In the genomic region with DNA sequence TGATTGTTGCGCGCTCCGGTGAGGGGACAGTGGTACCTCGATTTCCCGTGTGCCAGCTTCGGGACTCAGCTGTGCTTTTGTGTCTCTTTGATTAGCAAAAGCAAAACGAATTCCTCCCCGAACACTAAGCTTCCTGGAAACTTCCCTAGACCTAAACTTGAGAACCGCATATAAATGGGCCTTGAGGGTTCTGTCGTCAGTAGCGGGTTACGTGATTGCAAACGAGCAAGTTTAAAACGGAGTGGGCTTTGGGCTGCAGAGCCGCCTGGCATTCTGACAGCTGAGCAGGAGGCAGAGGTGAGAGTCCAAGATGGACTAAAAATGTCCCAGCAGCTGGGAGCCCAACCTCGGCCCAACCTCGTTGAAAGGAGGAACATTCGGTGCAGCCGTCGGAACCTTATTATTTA, we compare ENCODE assay signal across 8 cellular contexts. TPM values are rescaled to one million over a fixed set of nuclear protein-coding genes. Genes with fewer than 3 reads are reported as not detected.
DNase-seq lines count a peak whose midpoint lies in the region; ATAC-seq and TF ChIP-seq lines count a peak whose summit lies in the region.

No MANE protein-coding gene starts in this region.

- H3K4me3 ChIP-seq in fibroblast of lung (replicated peaks in 1 of 4; ENCODE audit: control extremely low read depth in 1 of 4, insufficient read depth in 1 of 4, low read depth in 3 of 4, low read length in 4 of 4) = peak overlapping the region; percentile 57 to 92 (median 78)
- peak overlapping the region; percentile 61 for H3K4me3 ChIP-seq in naive thymus-derived CD4-positive, alpha-beta T cell (ENCODE audit: low read length)

- peak; percentile 2 for ATAC-seq in HG03196 (IDR thresholded peaks at IDR 0.05; ENCODE audit: unreplicated experiment)
- no peak for ATAC-seq in naive thymus-derived CD4-positive, alpha-beta T cell

- DNase-seq in ELR (ENCODE audit: low read depth) (peak; percentile 37), fibroblast of lung (ENCODE audit: low read depth in 2 of 2) (peak; percentile 45 to 59), posterior vena cava (ENCODE audit: low spot score) (no peak), superior temporal gyrus (ENCODE audit: extremely low spot score) (no peak), NCI-H1092 (lab: John Stamatoyannopoulos, UW) (no peak)
- peak; percentile 19 for DNase-seq in activated CD4-positive, alpha-beta T cell treated with anti-CD3 and anti-CD28 coated beads, Interleukin-2, amount 10 ng/mL, durations not matched to agents 7 days and 5 days
- peak in 6 of 9 donors; percentile 33 to 66 (median 47) for DNase-seq in naive thymus-derived CD4-positive, alpha-beta T cell

- H3K9ac ChIP-seq in fibroblast of lung (ENCODE audit: insufficient read depth, low read length) = peak overlapping the region; percentile 91

- POLR2A ChIA-PET in activated CD4-positive, alpha-beta T cell treated with anti-CD3 and anti-CD28 coated beads, Interleukin-2, amount 10 ng/mL, durations not matched to agents 7 days and 5 days (lab: Charles Lee) = interaction anchor here (0.6 kb wide), 1 partner anchor 547 kb away, joined by 14 read pairs; no protein-coding TSS in a partner anchor
- POLR2A ChIA-PET in naive thymus-derived CD4-positive, alpha-beta T cell (lab: Charles Lee) = interaction anchor here (1.0 to 1.7 kb wide), 5 partner anchors 11 to 1224 kb away, joined by 3 to 5 read pairs (median 3); no protein-coding TSS in a partner anchor

- H3K4me3 Mint-ChIP-seq in activated CD4-positive, alpha-beta T cell treated with anti-CD3 and anti-CD28 coated beads, Interleukin-2, amount 10 ng/mL, durations not matched to agents 7 days and 5 days = peak overlapping the region; percentile 91
- H3K4me3 Mint-ChIP-seq in naive thymus-derived CD4-positive, alpha-beta T cell = peak overlapping the region; percentile 80 to 96 (median 92)

- H3K4me1 ChIP-seq in fibroblast of lung (ENCODE audit: control insufficient read depth, extremely low read depth, insufficient read depth, low read length) = peaks cover 4% of the 10 kb centered on the region
- peaks cover 24 to 28% of the 10 kb centered on the region in 2 donors for H3K4me1 ChIP-seq in naive thymus-derived CD4-positive, alpha-beta T cell (ENCODE audit: control insufficient read depth in 2 of 2, insufficient read depth in 2 of 2, low read length in 2 of 2)

- no peaks in the 10 kb centered on the region for H4K20me1 ChIP-seq in fibroblast of lung (ENCODE audit: control insufficient read depth, extremely low read depth, insufficient read depth, low read length)

- H3K4me1 Mint-ChIP-seq in activated CD4-positive, alpha-beta T cell treated with anti-CD3 and anti-CD28 coated beads, Interleukin-2, amount 10 ng/mL, durations not matched to agents 7 days and 5 days = peaks cover 50% of the 10 kb centered on the region
- peaks cover 33 to 68% (median 57%) of the 10 kb centered on the region in 7 donors for H3K4me1 Mint-ChIP-seq in naive thymus-derived CD4-positive, alpha-beta T cell

- H3K9me3 Mint-ChIP-seq in activated CD4-positive, alpha-beta T cell treated with anti-CD3 and anti-CD28 coated beads, Interleukin-2, amount 10 ng/mL, durations not matched to agents 7 days and 5 days = no peaks in the 10 kb centered on the region
- H3K9me3 Mint-ChIP-seq in naive thymus-derived CD4-positive, alpha-beta T cell = no peaks in the 10 kb centered on the region

- peak overlapping the region; percentile 98 for H3K4me2 ChIP-seq in fibroblast of lung (ENCODE audit: extremely low read depth, insufficient read depth, low read length)

- intact Hi-C loops in naive thymus-derived CD4-positive, alpha-beta T cell (cut with micrococcal nuclease) = loop anchor here (1.0 to 10.0 kb wide), 13 partner anchors 35 to 1795 kb away; a partner anchor contains a TSS
- intact Hi-C loops in posterior vena cava (cut with DNase I) = no loop called here

- TF ChIP-seq CTCF in fibroblast of lung (conservative IDR thresholded peaks at IDR 0.05 in 1 of 2, IDR thresholded peaks at IDR 0.05 in 1 of 2; ENCODE audit: low read depth in 1 of 2, low read length in 2 of 2) = no peak

- peaks cover 24% of the 10 kb centered on the region for H3K79me2 ChIP-seq in fibroblast of lung (ENCODE audit: control insufficient read depth, insufficient read depth, low read length)

- peak overlapping the region; percentile 73 for H2AFZ ChIP-seq in fibroblast of lung (ENCODE audit: low read length)

- H3K27me3 ChIP-seq in fibroblast of lung (ENCODE audit: control insufficient read depth, insufficient read depth, low read length) = no peaks in the 10 kb centered on the region
- no peaks in the 10 kb centered on the region for H3K27me3 ChIP-seq in naive thymus-derived CD4-positive, alpha-beta T cell (ENCODE audit: control insufficient read depth in 2 of 2, insufficient read depth in 2 of 2, low read length in 2 of 2)

- H3K9me3 ChIP-seq in fibroblast of lung (ENCODE audit: control insufficient read depth, insufficient read depth, low read depth, low read length) = no peaks in the 10 kb centered on the region
- H3K9me3 ChIP-seq in naive thymus-derived CD4-positive, alpha-beta T cell (ENCODE audit: control insufficient read depth in 2 of 3, low read length in 3 of 3) = no peaks in the 10 kb centered on the region

- no peaks in the 10 kb centered on the region for H3K27me3 Mint-ChIP-seq in activated CD4-positive, alpha-beta T cell treated with anti-CD3 and anti-CD28 coated beads, Interleukin-2, amount 10 ng/mL, durations not matched to agents 7 days and 5 days
- peaks cover 0 to 2% (median 0%) of the 10 kb centered on the region in 5 donors for H3K27me3 Mint-ChIP-seq in naive thymus-derived CD4-positive, alpha-beta T cell

- H3K27ac Mint-ChIP-seq in activated CD4-positive, alpha-beta T cell treated with anti-CD3 and anti-CD28 coated beads, Interleukin-2, amount 10 ng/mL, durations not matched to agents 7 days and 5 days = peak overlapping the region; percentile 96
- peak overlapping the region; percentile 90 to 98 (median 96) for H3K27ac Mint-ChIP-seq in naive thymus-derived CD4-positive, alpha-beta T cell

- CTCF ChIA-PET in activated CD4-positive, alpha-beta T cell treated with anti-CD3 and anti-CD28 coated beads, Interleukin-2, amount 10 ng/mL, durations not matched to agents 7 days and 5 days (lab: Charles Lee) = interaction anchor here (1.0 to 2.5 kb wide), 3 partner anchors 9 to 22 kb away, joined by 3 to 8 read pairs (median 3); no protein-coding TSS in a partner anchor
- CTCF ChIA-PET in naive thymus-derived CD4-positive, alpha-beta T cell (lab: Charles Lee) = interaction anchor here (1.0 to 1.3 kb wide), 2 partner anchors 22 kb away, joined by 3 read pairs; no protein-coding TSS in a partner anchor

- H3K36me3 ChIP-seq in fibroblast of lung (ENCODE audit: control insufficient read depth, insufficient read depth, low read length) = no peaks in the 10 kb centered on the region
- H3K36me3 ChIP-seq in naive thymus-derived CD4-positive, alpha-beta T cell (ENCODE audit: control insufficient read depth in 2 of 3, insufficient read depth in 3 of 3, low read length in 3 of 3) = no peaks in the 10 kb centered on the region

- H3K27ac ChIP-seq in fibroblast of lung (ENCODE audit: insufficient read depth, low read length) = peak overlapping the region; percentile 68
- H3K27ac ChIP-seq in naive thymus-derived CD4-positive, alpha-beta T cell (ENCODE audit: low read depth, low read length) = peak overlapping the region; percentile 84

- peaks cover 29% of the 10 kb centered on the region for H3K36me3 Mint-ChIP-seq in activated CD4-positive, alpha-beta T cell treated with anti-CD3 and anti-CD28 coated beads, Interleukin-2, amount 10 ng/mL, durations not matched to agents 7 days and 5 days (ENCODE audit: low read depth)
- H3K36me3 Mint-ChIP-seq in naive thymus-derived CD4-positive, alpha-beta T cell = peaks cover 0 to 19% (median 0%) of the 10 kb centered on the region in 5 donors

RNA-seq across cellular contexts. Expression of a gene that starts 1.2 kb away (rescaled TPM):
- 10 to 100 TPM; 49.6 to 58.2 TPM for total RNA-seq in activated CD4-positive, alpha-beta T cell treated with anti-CD3 and anti-CD28 coated beads, Interleukin-2, amount 10 ng/mL, durations not matched to agents 7 days and 5 days
- total RNA-seq in fibroblast of lung (15.9 and 20.6 TPM in 2 replicates), posterior vena cava (10 to 100 TPM; 43.0 to 71.3 TPM)
- 9.9 and 18.7 TPM in 2 replicates for polyA plus RNA-seq in fibroblast of lung
- 6.2 and 9.2 TPM in 2 replicates for polyA plus RNA-seq in fibroblast of lung (2012)
- polyA minus RNA-seq in fibroblast of lung (ENCODE audit: low replicate concordance) = 4.8 and 6.8 TPM in 2 replicates
- 10 to 100 TPM; 43.0 to 82.5 (median 70.6) TPM for total RNA-seq in naive thymus-derived CD4-positive, alpha-beta T cell
- 10 to 100 TPM; 28.8 to 30.3 TPM for polyA plus RNA-seq in naive thymus-derived CD4-positive, alpha-beta T cell

Comparison
In these comparisons a context has a peak if more than half of its experiments do, and no peak if none do; other contexts are left out.
1. DNase-seq: peak in ELR (single experiment), activated CD4-positive, alpha-beta T cell treated with anti-CD3 and anti-CD28 coated beads, Interleukin-2, amount 10 ng/mL, durations not matched to agents 7 days and 5 days (single experiment), fibroblast of lung (2 of 2) and naive thymus-derived CD4-positive, alpha-beta T cell (6 of 9); none in posterior vena cava (single experiment), superior temporal gyrus (single experiment) and NCI-H1092 (single experiment).
2. intact Hi-C loops: an anchor here in naive thymus-derived CD4-positive, alpha-beta T cell (1.0 to 10.0 kb wide); none called in posterior vena cava.